8 cellular contexts compared by ENCODE assay signal in genomic region chr7:157335991-157336382, GRCh38. TPM values are rescaled to one million over a fixed set of nuclear protein-coding genes. Genes with fewer than 3 reads are reported as not detected.
DNase-seq lines count a peak whose midpoint lies in the region; ATAC-seq and TF ChIP-seq lines count a peak whose summit lies in the region.

No MANE protein-coding gene starts in this region.

- peak overlapping the region; percentile 49 for H3K9ac ChIP-seq in muscle layer of colon (ENCODE audit: low read length)

- TF ChIP-seq CTCF in heart right ventricle (IDR thresholded peaks at IDR 0.05): no peak
- no peak for TF ChIP-seq CTCF in choroid plexus epithelial cell (conservative IDR thresholded peaks at IDR 0.05; ENCODE audit: low read depth, low read length)
- no peak for TF ChIP-seq CTCF in omental fat pad (IDR thresholded peaks at IDR 0.05)

- H3K36me3 ChIP-seq in heart right ventricle (peaks cover 0 to 5% (median 0%) of the 10 kb centered on the region in 9 donors), muscle layer of colon (ENCODE audit: insufficient read depth, low read length) (no peaks in the 10 kb centered on the region)

- H3K27me3 ChIP-seq in heart right ventricle (no peaks in the 10 kb centered on the region), muscle layer of colon (ENCODE audit: control insufficient read depth in 1 of 2, insufficient read depth in 2 of 2, low read length in 2 of 2) (no peaks in the 10 kb centered on the region)

- H3K4me1 ChIP-seq in heart right ventricle (peaks cover 6 to 41% (median 37%) of the 10 kb centered on the region in 9 donors), muscle layer of colon (ENCODE audit: insufficient read depth, low read length) (peaks cover 29% of the 10 kb centered on the region)

- H3K9me3 ChIP-seq in heart right ventricle: no peaks in the 10 kb centered on the region
- H3K9me3 ChIP-seq in muscle layer of colon (ENCODE audit: low read length): no peaks in the 10 kb centered on the region

- 39 to 40% methylated on average over 11 of the region's 11 CpGs for WGBS in heart right ventricle, 2 donors

- no peak for ATAC-seq in heart right ventricle
- ATAC-seq in left cardiac atrium: no peak
- no peak for ATAC-seq in omental fat pad (ENCODE audit: low FRiP score)
- ATAC-seq in HG02884 (IDR thresholded peaks at IDR 0.05; ENCODE audit: unreplicated experiment): no peak
- ATAC-seq in HG02623 (IDR thresholded peaks at IDR 0.05; ENCODE audit: unreplicated experiment): no peak

- DNase-seq in heart right ventricle (no peak), left cardiac atrium (no peak), choroid plexus epithelial cell (ENCODE audit: low read depth) (no peak), omental fat pad (ENCODE audit: low spot score) (no peak), NCI-H1417 (lab: John Stamatoyannopoulos, UW) (no peak)

- intact Hi-C loops in heart right ventricle (cut with DNase I) (loop anchor here in 7 of 10 donors (5.0 to 10.0 kb wide), 6 partner anchors 51 to 389 kb away; partner anchors contain the start of genes NOM1 (in 1 of the 7) and UBE3C (in 1 of the 7)), left cardiac atrium (cut with DNase I) (loop anchor here in 1 of 2 donors (10.0 kb wide), 1 partner anchor 49 kb away; no protein-coding TSS in a partner anchor)

- peak overlapping the region; percentile 52 to 93 (median 81) for H3K4me3 ChIP-seq in heart right ventricle
- H3K4me3 ChIP-seq in choroid plexus epithelial cell (ENCODE audit: low read depth, low read length): peak overlapping the region; percentile 79
- peak overlapping the region; percentile 58 to 65 for H3K4me3 ChIP-seq in muscle layer of colon (ENCODE audit: low read depth in 1 of 2, low read length in 2 of 2)

- H3K27ac ChIP-seq in heart right ventricle: peak overlapping the region; percentile 83 to 99 (median 94)
- H3K27ac ChIP-seq in muscle layer of colon (ENCODE audit: low read depth, low read length): peak overlapping the region; percentile 81

RNA-seq across cellular contexts. Expression of gene DNAJB6, which starts 0.8 kb away (rescaled TPM):
- total RNA-seq in heart right ventricle: 100 to 1,000 TPM; 144 to 200 (median 188) TPM
- polyA plus RNA-seq in heart right ventricle: 100 to 1,000 TPM; 114 to 117 TPM
- 100 to 1,000 TPM; 158 to 159 TPM for total RNA-seq in left cardiac atrium
- total RNA-seq in omental fat pad: 100 to 1,000 TPM in 2 of 4 donors, 10 to 100 TPM in 2; 82.5 to 149 (median 94.7) TPM
